Comparison of ENCODE assay signal across 8 cellular contexts in genomic region chr1:77888429-77889239, GRCh38. TPM values are rescaled to one million over a fixed set of nuclear protein-coding genes. Genes with fewer than 3 reads are reported as not detected.
A peak's percentile ranks its signal among the peaks of the same experiment; 100 is the strongest.
DNase-seq lines count a peak whose midpoint lies in the region; ATAC-seq and TF ChIP-seq lines count a peak whose summit lies in the region.

Gene NEXN, plus strand, starts transcription at chr1:77888624. Its CDS starts 27,483 bp downstream, at chr1:77916107.

- TF ChIP-seq CTCF in CD4-positive, alpha-beta T cell (IDR thresholded peaks at IDR 0.05), result no peak
- TF ChIP-seq CTCF in IMR-90 (conservative IDR thresholded peaks at IDR 0.05; ENCODE audit: low read depth, low read length) (no peak), epithelial cell of proximal tubule (conservative IDR thresholded peaks at IDR 0.05; ENCODE audit: low read depth, low read length) (no peak)

- in situ Hi-C loops in IMR-90 (cut with MboI; ENCODE audit: low sequenced_read_pairs), result no loop called here

- H3K27me3 Mint-ChIP-seq in CD4-positive, alpha-beta T cell, result peaks cover 29% of the 10 kb centered on the region
- H3K27me3 Mint-ChIP-seq in activated CD4-positive, alpha-beta memory T cell treated with anti-CD3 and anti-CD28 coated beads for 36 hours, result peaks cover 18% of the 10 kb centered on the region
- H3K27me3 Mint-ChIP-seq in stimulated activated naive CD8-positive, alpha-beta T cell treated with anti-CD3 and anti-CD28 coated beads, Interleukin-15, amount 100 ng/mL, for 72 hours, result peaks cover 33% of the 10 kb centered on the region

- 0% methylated on average over 12 of the region's 62 CpGs; no CpG with 5 or more reads in 1 of the 2 experiments for WGBS in IMR-90 (ENCODE audit: extremely low coverage in 2 of 2, insufficient read length in 1 of 2), 2 experiments
- no CpG with 5 or more reads among the region's 62 CpGs for WGBS in mesendoderm (ENCODE audit: extremely low coverage, insufficient coverage, low lambda C conversion rate)

- no peaks in the 10 kb centered on the region for H3K79me2 ChIP-seq in mesendoderm (ENCODE audit: control insufficient read depth, insufficient read depth, low read length)

- H3K36me3 Mint-ChIP-seq in CD4-positive, alpha-beta T cell (ENCODE audit: low read depth), result peaks cover 3% of the 10 kb centered on the region
- peaks cover 9% of the 10 kb centered on the region for H3K36me3 Mint-ChIP-seq in activated CD4-positive, alpha-beta memory T cell treated with anti-CD3 and anti-CD28 coated beads for 36 hours

- BruUV-seq in IMR-90 (replicated peaks; lab: Mats Ljungman, UMichigan), result no TSS peak

- H2BK5ac ChIP-seq in IMR-90 (ENCODE audit: low read depth, low read length, poor library complexity, severe bottlenecking) (peak within 1 kb of the TSS; percentile 98), mesendoderm (ENCODE audit: low read length) (peak within 1 kb of the TSS; percentile 80)

- H3K4me3 ChIP-seq in IMR-90 (ENCODE audit: insufficient read depth, low read depth, low read length) (peak within 1 kb of the TSS; percentile 98), epithelial cell of proximal tubule (ENCODE audit: low read depth, low read length) (peak within 1 kb of the TSS; percentile 79), mesendoderm (ENCODE audit: low read length) (peak within 1 kb of the TSS; percentile 82)

- H3K23ac ChIP-seq in IMR-90 (ENCODE audit: low read depth, low read length), result peak within 1 kb of the TSS; percentile 100
- peak within 1 kb of the TSS; percentile 48 for H3K23ac ChIP-seq in mesendoderm (ENCODE audit: low read length)

- H3K4me3 Mint-ChIP-seq in CD4-positive, alpha-beta T cell, result peak within 1 kb of the TSS; percentile 74
- H3K4me3 Mint-ChIP-seq in activated CD4-positive, alpha-beta memory T cell treated with anti-CD3 and anti-CD28 coated beads for 36 hours, result peak within 1 kb of the TSS; percentile 64
- peak within 1 kb of the TSS; percentile 81 to 84 for H3K4me3 Mint-ChIP-seq in stimulated activated naive CD8-positive, alpha-beta T cell treated with anti-CD3 and anti-CD28 coated beads, Interleukin-15, amount 100 ng/mL, for 72 hours

- intact Hi-C loops in CD4-positive, alpha-beta T cell (cut with DNase I, micrococcal nuclease), result no loop called here
- intact Hi-C loops in IMR-90 (cut with micrococcal nuclease), result loop anchor here (2.0 kb wide), 2 partner anchors 56 to 130 kb away; partner anchors contain the start of gene USP33
- intact Hi-C loops in activated CD4-positive, alpha-beta memory T cell treated with anti-CD3 and anti-CD28 coated beads for 36 hours (cut with micrococcal nuclease), result no loop called here

- H3K4me2 ChIP-seq in IMR-90 (ENCODE audit: low read depth, low read length) (peak within 1 kb of the TSS; percentile 80), mesendoderm (ENCODE audit: low read length) (peak within 1 kb of the TSS; percentile 83)

- H3K9me3 Mint-ChIP-seq in CD4-positive, alpha-beta T cell, result peaks cover 5% of the 10 kb centered on the region
- H3K9me3 Mint-ChIP-seq in activated CD4-positive, alpha-beta memory T cell treated with anti-CD3 and anti-CD28 coated beads for 36 hours, result no peaks in the 10 kb centered on the region
- no peaks in the 10 kb centered on the region for H3K9me3 Mint-ChIP-seq in stimulated activated naive CD8-positive, alpha-beta T cell treated with anti-CD3 and anti-CD28 coated beads, Interleukin-15, amount 100 ng/mL, for 72 hours

- peaks cover 9% of the 10 kb centered on the region for H3K4me1 Mint-ChIP-seq in CD4-positive, alpha-beta T cell (ENCODE audit: low read depth)
- H3K4me1 Mint-ChIP-seq in activated CD4-positive, alpha-beta memory T cell treated with anti-CD3 and anti-CD28 coated beads for 36 hours (ENCODE audit: low read depth), result peaks cover 8% of the 10 kb centered on the region
- peaks cover 10% of the 10 kb centered on the region for H3K4me1 Mint-ChIP-seq in stimulated activated naive CD8-positive, alpha-beta T cell treated with anti-CD3 and anti-CD28 coated beads, Interleukin-15, amount 100 ng/mL, for 72 hours

- peak; percentile 26 for ATAC-seq in CD4-positive, alpha-beta T cell (ENCODE audit: poor library complexity)
- peak; percentile 72 for ATAC-seq in GM19397 (IDR thresholded peaks at IDR 0.05; ENCODE audit: unreplicated experiment)
- ATAC-seq in IMR-90 (ENCODE audit: low read depth), result peak; percentile 74
- peak; percentile 93 for ATAC-seq in stimulated activated naive CD8-positive, alpha-beta T cell treated with anti-CD3 and anti-CD28 coated beads, Interleukin-15, amount 100 ng/mL, for 72 hours

- CTCF ChIA-PET in CD4-positive, alpha-beta T cell (lab: Charles Lee), result interaction anchor here (1.1 kb wide), 1 partner anchor 689 kb away, joined by 3 read pairs; no protein-coding TSS in a partner anchor
- CTCF ChIA-PET in IMR-90 (lab: Yijun Ruan, JAX), result interaction anchor here (0.8 to 1.6 kb wide), 3 partner anchors 11 to 63 kb away, joined by 3 to 4 read pairs (median 4); no protein-coding TSS in a partner anchor
- CTCF ChIA-PET in activated CD4-positive, alpha-beta memory T cell treated with anti-CD3 and anti-CD28 coated beads for 36 hours (lab: Charles Lee), result no interaction called here

- H3K79me1 ChIP-seq in IMR-90 (ENCODE audit: low read depth in 1 of 2, low read length in 2 of 2), result peaks cover 15 to 43% of the 10 kb centered on the region in 2 experiments; a peak in 3 of 4 replicates
- peaks cover 1% of the 10 kb centered on the region for H3K79me1 ChIP-seq in mesendoderm (ENCODE audit: low read length)

- H2AK5ac ChIP-seq in IMR-90 (ENCODE audit: low read depth, low read length) (peak within 1 kb of the TSS; percentile 98), mesendoderm (ENCODE audit: low read length) (no peak within 1 kb of the TSS)

- H3K18ac ChIP-seq in IMR-90 (ENCODE audit: low read depth, low read length) (peak within 1 kb of the TSS; percentile 99), mesendoderm (ENCODE audit: low read length) (peak within 1 kb of the TSS; percentile 95)

- no peak; the same call in 1 of the 2 replicates for TF ChIP-seq POLR2A in IMR-90 (IDR thresholded peaks at IDR 0.05; ENCODE audit: low read depth, low read length)

- peak within 1 kb of the TSS; percentile 100 for H3K56ac ChIP-seq in IMR-90 (ENCODE audit: extremely low read depth, insufficient read depth, low read length)
- H3K56ac ChIP-seq in mesendoderm (ENCODE audit: low read length), result peak within 1 kb of the TSS; percentile 94

- H3K27ac Mint-ChIP-seq in CD4-positive, alpha-beta T cell, result no peak within 1 kb of the TSS
- no peak within 1 kb of the TSS for H3K27ac Mint-ChIP-seq in activated CD4-positive, alpha-beta memory T cell treated with anti-CD3 and anti-CD28 coated beads for 36 hours
- peak within 1 kb of the TSS in 1 of 2 donors; percentile 22 for H3K27ac Mint-ChIP-seq in stimulated activated naive CD8-positive, alpha-beta T cell treated with anti-CD3 and anti-CD28 coated beads, Interleukin-15, amount 100 ng/mL, for 72 hours

- H3K9ac ChIP-seq in IMR-90 (ENCODE audit: low read depth, low read length) (peak within 1 kb of the TSS; percentile 98), mesendoderm (ENCODE audit: low read length) (peak within 1 kb of the TSS; percentile 93)

- peak within 1 kb of the TSS; percentile 100 for H2AK9ac ChIP-seq in IMR-90 (replicated peaks; ENCODE audit: low read depth, low read length, poor library complexity)

- H4K8ac ChIP-seq in IMR-90 (ENCODE audit: low read depth in 2 of 2, low read length in 2 of 2), result peak within 1 kb of the TSS; percentile 85 to 97
- H4K8ac ChIP-seq in mesendoderm (ENCODE audit: low read depth, low read length), result peak within 1 kb of the TSS; percentile 91

- H3K4ac ChIP-seq in IMR-90 (ENCODE audit: low read depth, low read length), result peak within 1 kb of the TSS; percentile 100
- H3K4ac ChIP-seq in mesendoderm (ENCODE audit: low read depth, low read length), result peak within 1 kb of the TSS; percentile 77

- H2BK120ac ChIP-seq in IMR-90 (ENCODE audit: low read depth, low read length) (peak within 1 kb of the TSS; percentile 99), mesendoderm (ENCODE audit: low read depth, low read length) (peak within 1 kb of the TSS; percentile 78)

- peaks cover 12% of the 10 kb centered on the region for H3K27me3 ChIP-seq in CD4-positive, alpha-beta T cell (ENCODE audit: control insufficient read depth, insufficient read depth, low read length)
- no peaks in the 10 kb centered on the region for H3K27me3 ChIP-seq in IMR-90 (ENCODE audit: control insufficient read depth, insufficient read depth, low read length)
- no peaks in the 10 kb centered on the region for H3K27me3 ChIP-seq in mesendoderm (ENCODE audit: insufficient read depth, low read length, poor library complexity)

- H2AFZ ChIP-seq in IMR-90 (replicated peaks; ENCODE audit: low read length, poor library complexity), result peak within 1 kb of the TSS; percentile 95

- H3K9me1 ChIP-seq in IMR-90 (ENCODE audit: insufficient read depth, low read length), result no peaks in the 10 kb centered on the region

- H4K5ac ChIP-seq in IMR-90 (ENCODE audit: low read depth, low read length) (peak within 1 kb of the TSS; percentile 99), mesendoderm (ENCODE audit: low read length) (no peak within 1 kb of the TSS)

- peaks cover 5% of the 10 kb centered on the region; the same call in 1 of the 2 replicates for H4K20me1 ChIP-seq in IMR-90 (ENCODE audit: insufficient read depth, low read length)

- no peak for TF ChIP-seq RAD21 in IMR-90 (IDR thresholded peaks at IDR 0.05; ENCODE audit: low read length)

- peak within 1 kb of the TSS; percentile 100 for H4K91ac ChIP-seq in IMR-90 (ENCODE audit: insufficient read depth, low read depth, low read length)

- peak in 1 of 10 experiments; percentile 1 for DNase-seq in CD4-positive, alpha-beta T cell
- DNase-seq in IMR-90 (peak; percentile 79), epithelial cell of proximal tubule (ENCODE audit: low read depth) (no peak), mesendoderm (peak; percentile 95), NCI-H187 treated with DMSO at 0.1 percent for 48 hours (lab: John Stamatoyannopoulos, UW) (no peak)
- DNase-seq in activated CD4-positive, alpha-beta memory T cell treated with anti-CD3 and anti-CD28 coated beads for 36 hours, result peak; percentile 28
- peak; percentile 46 to 47 for DNase-seq in stimulated activated naive CD8-positive, alpha-beta T cell treated with anti-CD3 and anti-CD28 coated beads, Interleukin-15, amount 100 ng/mL, for 72 hours

- dilution Hi-C loops in IMR-90 (cut with HindIII; ENCODE audit: low sequenced_read_pairs, unreplicated experiment), result no loop called here

- H2BK15ac ChIP-seq in IMR-90 (ENCODE audit: low read depth, low read length), result peak within 1 kb of the TSS; percentile 95
- H2BK15ac ChIP-seq in mesendoderm (replicated peaks; ENCODE audit: low read depth), result peak within 1 kb of the TSS; percentile 65

- POLR2A ChIA-PET in CD4-positive, alpha-beta T cell (lab: Charles Lee), result no interaction called here
- POLR2A ChIA-PET in IMR-90 (lab: Charles Lee; ENCODE audit: unreplicated experiment), result interaction anchor here (0.5 to 1.4 kb wide), 4 partner anchors 14 to 213 kb away, joined by 3 to 9 read pairs (median 4); partner anchors contain the start of gene MIGA1
- POLR2A ChIA-PET in activated CD4-positive, alpha-beta memory T cell treated with anti-CD3 and anti-CD28 coated beads for 36 hours (lab: Charles Lee), result no interaction called here

- H3K36me3 ChIP-seq in IMR-90 (ENCODE audit: control insufficient read depth, insufficient read depth, low read length) (peaks cover 7% of the 10 kb centered on the region), mesendoderm (ENCODE audit: control insufficient read depth, insufficient read depth, low read length) (no peaks in the 10 kb centered on the region)

- no peak within 1 kb of the TSS for H3K27ac ChIP-seq in CD4-positive, alpha-beta T cell (ENCODE audit: low read depth, low read length)
- peak within 1 kb of the TSS; percentile 99 for H3K27ac ChIP-seq in IMR-90 (ENCODE audit: insufficient read depth, low read length)
- peak within 1 kb of the TSS; percentile 95 for H3K27ac ChIP-seq in mesendoderm (ENCODE audit: low read depth, low read length)

- no peaks in the 10 kb centered on the region for H3K9me3 ChIP-seq in CD4-positive, alpha-beta T cell (ENCODE audit: control insufficient read depth, low read length)
- no peaks in the 10 kb centered on the region for H3K9me3 ChIP-seq in IMR-90 (ENCODE audit: control insufficient read depth, insufficient read depth, low read length)

- H3K4me1 ChIP-seq in IMR-90 (ENCODE audit: control insufficient read depth, insufficient read depth, low read length), result peaks cover 9% of the 10 kb centered on the region
- H3K4me1 ChIP-seq in mesendoderm (ENCODE audit: control insufficient read depth, low read depth, low read length), result no peaks in the 10 kb centered on the region

- H2BK20ac ChIP-seq in IMR-90 (ENCODE audit: low read depth, low read length), result peak within 1 kb of the TSS; percentile 93

- peak within 1 kb of the TSS; percentile 100 for H3K14ac ChIP-seq in IMR-90 (replicated peaks; ENCODE audit: low read depth, low read length)

RNA-seq across cellular contexts. Expression of gene NEXN, which starts in this region (rescaled TPM):
- total RNA-seq in CD4-positive, alpha-beta T cell, result under 1 TPM in 1 of 2 experiments, not detected in 1; 0.25 TPM
- total RNA-seq in IMR-90 (2012; rRNA removed) (5.2 and 10.3 TPM in 2 replicates), epithelial cell of proximal tubule (13.5 and 17.2 TPM in 2 replicates)
- 13.4 and 16.1 TPM in 2 replicates for polyA plus RNA-seq in IMR-90 (2012; rRNA removed)
- polyA plus RNA-seq in IMR-90 (2012; cell fraction: cytosol; rRNA removed), result 1.9 and 2.5 TPM in 2 replicates
- 2.7 and 27.0 TPM in 2 replicates for polyA plus RNA-seq in IMR-90 (2012; cell fraction: nucleus; rRNA removed; ENCODE audit: low replicate concordance)
- under 1 TPM; 0.51 to 0.57 TPM for total RNA-seq in activated CD4-positive, alpha-beta memory T cell treated with anti-CD3 and anti-CD28 coated beads for 36 hours
- 41.7 TPM for polyA plus RNA-seq in mesendoderm (2013, experiment 1 of 2)
- polyA plus RNA-seq in mesendoderm (2013, experiment 2 of 2), result 40.3 TPM

Comparison
In these comparisons a context has a peak if more than half of its experiments do, and no peak if none do; other contexts are left out.
1. Peak in ATAC-seq in CD4-positive, alpha-beta T cell; RNA of the gene not detected or under 1 TPM.
2. Peak in DNase-seq in activated CD4-positive, alpha-beta memory T cell treated with anti-CD3 and anti-CD28 coated beads for 36 hours; RNA of the gene not detected or under 1 TPM.
3. ATAC-seq: peak in every context shown above with its lines; median percentile 93 in stimulated activated naive CD8-positive, alpha-beta T cell treated with anti-CD3 and anti-CD28 coated beads, Interleukin-15, amount 100 ng/mL, for 72 hours; 74 in IMR-90; 72 in GM19397; 26 in CD4-positive, alpha-beta T cell.
4. DNase-seq: peak in IMR-90 (single experiment), mesendoderm (single experiment) and stimulated activated naive CD8-positive, alpha-beta T cell treated with anti-CD3 and anti-CD28 coated beads, Interleukin-15, amount 100 ng/mL, for 72 hours (2 of 2); none in epithelial cell of proximal tubule (single experiment) and NCI-H187 treated with DMSO at 0.1 percent for 48 hours (single experiment).
5. Peak in every context shown above with its lines, with median percentiles within 50 percentile points of each other: H3K4me3 Mint-ChIP-seq and H3K4me3 ChIP-seq.